Comparison of ENCODE assay signal across 8 cellular contexts in the genomic region with DNA sequence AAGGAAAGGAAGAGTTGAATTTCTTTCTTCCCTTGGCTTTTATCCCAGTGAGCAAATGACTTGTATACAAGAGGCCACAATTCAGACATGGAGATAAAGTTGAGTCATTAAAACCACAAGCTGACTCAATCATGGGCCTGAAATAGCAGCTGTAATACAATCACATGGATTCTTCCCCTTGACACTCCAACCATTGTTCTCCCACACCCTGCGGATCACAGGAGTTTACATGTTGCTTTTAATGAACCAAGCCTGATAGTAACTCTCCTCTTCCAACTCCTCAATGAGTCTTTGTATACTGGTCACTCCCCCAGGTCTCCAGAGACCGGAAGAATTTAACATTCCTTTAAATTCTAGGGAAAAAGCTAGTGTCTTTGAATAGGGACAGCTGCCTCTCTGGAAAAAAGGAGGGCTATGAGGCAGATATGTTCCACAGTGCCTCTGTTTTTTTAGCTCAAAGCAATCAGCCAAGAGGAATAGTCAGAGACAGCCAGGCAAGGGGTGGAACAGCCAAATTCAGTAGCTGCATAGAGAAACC. TPM values are rescaled to one million over a fixed set of nuclear protein-coding genes. Genes with fewer than 3 reads are reported as not detected.
DNase-seq lines count a peak whose midpoint lies in the region; ATAC-seq and TF ChIP-seq lines count a peak whose summit lies in the region.

No MANE protein-coding gene starts in this region.

- WGBS in lung, 2 donors, result 40 to 46% methylated on average over 2 of the region's 2 CpGs
- 54 to 57% methylated on average over 2 of the region's 2 CpGs for WGBS in thyroid gland, 2 donors

- DNase-seq in GM04503 (ENCODE audit: low read depth) (peak; percentile 99), NOMO-1 treated with DMSO at 0.1 percent for 48 hours (lab: John Stamatoyannopoulos, UW; ENCODE audit: unreplicated experiment) (peak; percentile 91), chondrocyte (ENCODE audit: low spot score) (no peak), lung (ENCODE audit: low spot score) (no peak), thyroid gland (no peak), left lobe of liver (ENCODE audit: low spot score) (no peak), Caco-2 (no peak)

- peaks cover 8 to 36% of the 10 kb centered on the region in 2 donors for H3K36me3 ChIP-seq in lung (ENCODE audit: control insufficient read depth in 2 of 2, insufficient read depth in 2 of 2, low read length in 2 of 2)
- H3K36me3 ChIP-seq in thyroid gland, result peaks cover 11 to 14% of the 10 kb centered on the region in 2 donors
- peaks cover 2% of the 10 kb centered on the region; the same call in 1 of the 2 replicates for H3K36me3 ChIP-seq in Caco-2 (ENCODE audit: control insufficient read depth, insufficient read depth, low read length)

- no peaks in the 10 kb centered on the region for H3K27me3 ChIP-seq in lung (ENCODE audit: control insufficient read depth, insufficient read depth)
- no peaks in the 10 kb centered on the region for H3K27me3 ChIP-seq in thyroid gland
- no peaks in the 10 kb centered on the region for H3K27me3 ChIP-seq in Caco-2 (replicated peaks; ENCODE audit: control insufficient read depth, insufficient read depth, low read length)

- H3K4me1 ChIP-seq in lung (ENCODE audit: control insufficient read depth in 2 of 2, insufficient read depth in 2 of 2, low read length in 2 of 2), result peaks cover 8 to 21% of the 10 kb centered on the region in 2 donors
- peaks cover 5 to 27% of the 10 kb centered on the region in 2 donors for H3K4me1 ChIP-seq in thyroid gland
- H3K4me1 ChIP-seq in Caco-2, result peaks cover 20% of the 10 kb centered on the region

- CTCF ChIA-PET in Caco-2 (lab: Charles Lee), result interaction anchor here (0.9 kb wide), 1 partner anchor 201 kb away, joined by 3 read pairs; a partner anchor contains a TSS

- POLR2A ChIA-PET in Caco-2 (lab: Charles Lee), result no interaction called here

- intact Hi-C loops in thyroid gland (cut with DNase I), result no loop called here
- intact Hi-C loops in Caco-2 (cut with micrococcal nuclease; ENCODE audit: unreplicated experiment), result no loop called here

- H3K4me1 Mint-ChIP-seq in chondrocyte (ENCODE audit: low read depth) (peaks cover 92% of the 10 kb centered on the region), Caco-2 (ENCODE audit: low read depth, unreplicated experiment) (peaks cover 15% of the 10 kb centered on the region)

- H3K36me3 Mint-ChIP-seq in chondrocyte (ENCODE audit: low read depth) (peaks cover 7% of the 10 kb centered on the region), Caco-2 (ENCODE audit: insufficient read depth, unreplicated experiment) (peaks cover 62% of the 10 kb centered on the region)

- H3K27ac ChIP-seq in lung (ENCODE audit: low read depth in 1 of 2, low read length in 1 of 2) (peak overlapping the region; percentile 61 to 90), thyroid gland (peak overlapping the region in 2 of 3 donors; percentile 38 to 48)

- H3K4me3 Mint-ChIP-seq in chondrocyte (ENCODE audit: unreplicated experiment) (no peak overlapping the region), Caco-2 (ENCODE audit: unreplicated experiment) (no peak overlapping the region)

- no peaks in the 10 kb centered on the region for H3K9me3 ChIP-seq in lung (ENCODE audit: control insufficient read depth in 2 of 2, insufficient read depth in 1 of 2, low read length in 1 of 2)
- H3K9me3 ChIP-seq in thyroid gland, result no peaks in the 10 kb centered on the region
- H3K9me3 ChIP-seq in Caco-2, result no peaks in the 10 kb centered on the region

- H3K9me3 Mint-ChIP-seq in chondrocyte (ENCODE audit: low read depth) (no peaks in the 10 kb centered on the region), Caco-2 (ENCODE audit: unreplicated experiment) (no peaks in the 10 kb centered on the region)

- no peaks in the 10 kb centered on the region for H3K27me3 Mint-ChIP-seq in chondrocyte (ENCODE audit: low read depth)
- H3K27me3 Mint-ChIP-seq in Caco-2 (ENCODE audit: insufficient read depth, unreplicated experiment), result no peaks in the 10 kb centered on the region

- no peak for TF ChIP-seq CTCF in chondrocyte (IDR thresholded peaks at IDR 0.05)
- TF ChIP-seq CTCF in lung (IDR thresholded peaks at IDR 0.05; ENCODE audit: control extremely low read depth, extremely low read depth), result no peak
- TF ChIP-seq CTCF in thyroid gland (IDR thresholded peaks at IDR 0.05), result no peak
- no peak for TF ChIP-seq CTCF in Caco-2 (IDR thresholded peaks at IDR 0.05; ENCODE audit: insufficient read depth in 1 of 2, low read depth in 1 of 2, low read length in 1 of 2, severe bottlenecking in 1 of 2, unreplicated experiment in 1 of 2)

- H3K4me3 ChIP-seq in lung (no peak overlapping the region), thyroid gland (replicated peaks in 1 of 3) (no peak overlapping the region), Caco-2 (ENCODE audit: low read depth, low read length) (no peak overlapping the region)

- H3K27ac Mint-ChIP-seq in chondrocyte (ENCODE audit: unreplicated experiment) (peak overlapping the region; percentile 95), Caco-2 (ENCODE audit: unreplicated experiment) (no peak overlapping the region)

- ATAC-seq in lung (ENCODE audit: insufficient read depth, low FRiP score) (peak; percentile 35), left lobe of liver (no peak), GM18861 (IDR thresholded peaks at IDR 0.05; ENCODE audit: unreplicated experiment) (no peak)

- no TSS peak for BruUV-seq in Caco-2 (replicated peaks; lab: Mats Ljungman, UMichigan)

- TF ChIP-seq POLR2A in thyroid gland (IDR thresholded peaks at IDR 0.05), result no peak

RNA-seq across cellular contexts. Expression of a gene that starts 32.4 kb away (rescaled TPM):
- total RNA-seq in chondrocyte (1.7 to 3.6 TPM (median 2.0 TPM) in 3 replicates), lung (1 to 10 TPM; 2.7 to 5.1 TPM), thyroid gland (1 to 10 TPM; 1.8 to 3.4 (median 2.1) TPM), left lobe of liver (0.40 TPM), Caco-2 (2022) (0.21 and 0.25 TPM in 2 replicates)
- polyA plus RNA-seq in lung, result under 1 TPM; 0.14 to 0.39 TPM

RNA-seq across cellular contexts. Expression of a gene that starts 36.5 kb away (rescaled TPM):
- 0.72 to 1.8 TPM (median 1.1 TPM) in 3 replicates for total RNA-seq in chondrocyte
- 1 to 10 TPM; 3.1 to 8.7 TPM for total RNA-seq in lung
- under 1 TPM; 0.08 to 0.24 TPM for polyA plus RNA-seq in lung
- total RNA-seq in thyroid gland, result 10 to 100 TPM in 1 of 4 donors, 1 to 10 TPM in 3; 2.5 to 10.7 (median 4.8) TPM
- 0.65 TPM for total RNA-seq in left lobe of liver
- total RNA-seq in Caco-2 (2022), result 0.28 and 0.39 TPM in 2 replicates

RNA-seq across cellular contexts. Expression of a gene that starts 45.5 kb away (rescaled TPM):
- 68.9 to 91.8 TPM (median 90.8 TPM) in 3 replicates for total RNA-seq in chondrocyte
- 100 to 1,000 TPM in 1 of 2 donors, 10 to 100 TPM in 1; 63.9 to 116 TPM for total RNA-seq in lung
- 10 to 100 TPM; 44.8 to 73.4 TPM for polyA plus RNA-seq in lung
- 10 to 100 TPM; 24.7 to 31.5 (median 27.6) TPM for total RNA-seq in thyroid gland
- 8.5 TPM for total RNA-seq in left lobe of liver
- total RNA-seq in Caco-2 (2022), result 1.3 and 2.9 TPM in 2 replicates

Comparison
In these comparisons a context has a peak if more than half of its experiments do, and no peak if none do; other contexts are left out.
1. DNase-seq: peak in GM04503 (single experiment) and NOMO-1 treated with DMSO at 0.1 percent for 48 hours (single experiment); none in chondrocyte (single experiment), lung (single experiment), thyroid gland (0 of 2), left lobe of liver (single experiment) and Caco-2 (0 of 2).